In genomic region chr2:9408641-9409151, GRCh38 we compare ENCODE assay signal across 15 cellular contexts. TPM values are rescaled to one million over a fixed set of nuclear protein-coding genes. Genes with fewer than 3 reads are reported as not detected.
DNase-seq lines count a peak whose midpoint lies in the region; TF ChIP-seq lines count a peak whose summit lies in the region.
"Had no signal": no experiment of that assay in that cellular context is flagged by ENCODE, and none has a peak within 500 bp of the region (broad histone marks: within the 10 kb centered on the region; RNA-seq: fewer than 3 reads in every experiment).

No MANE protein-coding gene starts in this region.

- H4K20me1 ChIP-seq in mammary epithelial cell (ENCODE audit: insufficient read depth, low read length) = no peaks in the 10 kb centered on the region

- H2AFZ ChIP-seq in mammary epithelial cell (ENCODE audit: low read depth, low read length) = no peak overlapping the region

- DNase-seq in EH (ENCODE audit: low read depth) (peak; percentile 41), NCI-H82 treated with DMSO at 0.1 percent for 48 hours (lab: John Stamatoyannopoulos, UW; ENCODE audit: unreplicated experiment) (peak; percentile 31), mammary epithelial cell (peak; percentile 87), H7 (no peak), HuH-7.5 (ENCODE audit: low spot score) (no peak), islet precursor cell (no peak)
- no peak for DNase-seq in activated CD4-positive, alpha-beta T cell treated with anti-CD3 and anti-CD28 coated beads, Interleukin-2, amount 10 ng/mL, durations not matched to agents 24 days and 14 days
- DNase-seq: activated CD4-positive, alpha-beta T cell treated with anti-CD3 and anti-CD28 coated beads for 36 hours; CD8-positive, alpha-beta memory T cell; NCI-H774; stimulated activated naive CD8-positive, alpha-beta T cell treated with anti-CD3 and anti-CD28 coated beads, Interleukin-15, amount 100 ng/mL, for 72 hours had no signal

- no peak overlapping the region for H3K4me2 ChIP-seq in mammary epithelial cell (ENCODE audit: insufficient read depth, low read depth, low read length)

- dilution Hi-C loops in mammary epithelial cell (cut with HindIII; ENCODE audit: low sequenced_read_pairs) = no loop called here

- no peaks in the 10 kb centered on the region for H3K27me3 Mint-ChIP-seq in nephron (ENCODE audit: low read depth)
- no peaks in the 10 kb centered on the region for H3K27me3 Mint-ChIP-seq in activated CD4-positive, alpha-beta T cell treated with anti-CD3 and anti-CD28 coated beads, Interleukin-2, amount 10 ng/mL, durations not matched to agents 24 days and 14 days
- H3K27me3 Mint-ChIP-seq: activated CD4-positive, alpha-beta T cell treated with anti-CD3 and anti-CD28 coated beads for 36 hours; stimulated activated naive CD8-positive, alpha-beta T cell treated with anti-CD3 and anti-CD28 coated beads, Interleukin-15, amount 100 ng/mL, for 72 hours had no signal

- in situ Hi-C loops in mammary epithelial cell (cut with MboI; ENCODE audit: low sequenced_read_pairs in 2 of 2) = no loop called here

- CTCF ChIA-PET in mammary epithelial cell (lab: Charles Lee; ENCODE audit: low non-redundant PET) = interaction anchor here (0.6 kb wide), 1 partner anchor 876 kb away, joined by 9 read pairs; no protein-coding TSS in a partner anchor

- H3K36me3 ChIP-seq in mammary epithelial cell (ENCODE audit: insufficient read depth, low read length) = peaks cover 13% of the 10 kb centered on the region
- H3K36me3 ChIP-seq in H7 (replicated peaks; ENCODE audit: control insufficient read depth, insufficient read depth, low read length) = no peaks in the 10 kb centered on the region; the same call in 1 of the 2 replicates

- no peaks in the 10 kb centered on the region for H3K27me3 ChIP-seq in mammary epithelial cell (ENCODE audit: insufficient read depth, low read length)
- no peaks in the 10 kb centered on the region for H3K27me3 ChIP-seq in H7 (ENCODE audit: control insufficient read depth, insufficient read depth, low read length)
- H3K27me3 ChIP-seq: esophagus muscularis mucosa had no signal

- peaks cover 13% of the 10 kb centered on the region for H3K4me1 ChIP-seq in mammary epithelial cell (ENCODE audit: insufficient read depth, low read length)

- H3K4me3 ChIP-seq in mammary epithelial cell (replicated peaks in 1 of 3; ENCODE audit: insufficient read depth in 1 of 3, low read depth in 2 of 3, low read length in 3 of 3) (no peak overlapping the region), H7 (ENCODE audit: insufficient read depth, low read depth, low read length) (no peak overlapping the region)
- H3K4me3 ChIP-seq: esophagus muscularis mucosa, SK-N-MC had no signal

- no TSS peak for BruUV-seq in mammary epithelial cell (replicated peaks; lab: Mats Ljungman, UMichigan)

- peaks cover 43% of the 10 kb centered on the region for H3K36me3 Mint-ChIP-seq in nephron (ENCODE audit: low read depth)
- peaks cover 39% of the 10 kb centered on the region for H3K36me3 Mint-ChIP-seq in activated CD4-positive, alpha-beta T cell treated with anti-CD3 and anti-CD28 coated beads, Interleukin-2, amount 10 ng/mL, durations not matched to agents 24 days and 14 days (ENCODE audit: low read depth)

- intact Hi-C loops in mammary epithelial cell (cut with micrococcal nuclease) = loop anchor here (5.0 kb wide), 1 partner anchor 266 kb away; no protein-coding TSS in a partner anchor
- intact Hi-C loops in activated CD4-positive, alpha-beta T cell treated with anti-CD3 and anti-CD28 coated beads, Interleukin-2, amount 10 ng/mL, durations not matched to agents 24 days and 14 days (cut with micrococcal nuclease) = no loop called here

- no peak overlapping the region for H3K4me3 Mint-ChIP-seq in nephron
- H3K4me3 Mint-ChIP-seq in activated CD4-positive, alpha-beta T cell treated with anti-CD3 and anti-CD28 coated beads, Interleukin-2, amount 10 ng/mL, durations not matched to agents 24 days and 14 days = no peak overlapping the region
- H3K4me3 Mint-ChIP-seq: activated CD4-positive, alpha-beta T cell treated with anti-CD3 and anti-CD28 coated beads for 36 hours; CD8-positive, alpha-beta memory T cell; mesothelial cell of epicardium; stimulated activated naive CD8-positive, alpha-beta T cell treated with anti-CD3 and anti-CD28 coated beads, Interleukin-15, amount 100 ng/mL, for 72 hours had no signal

- peak overlapping the region; percentile 16 for H3K27ac ChIP-seq in mammary epithelial cell (ENCODE audit: insufficient read depth, low read depth, low read length)
- H3K27ac ChIP-seq: SK-N-MC had no signal

- no peaks in the 10 kb centered on the region for H3K9me3 ChIP-seq in mammary epithelial cell (replicated peaks; ENCODE audit: insufficient read depth, low read length)
- H3K9me3 ChIP-seq: esophagus muscularis mucosa had no signal

- 3% methylated on average over 9 of the region's 9 CpGs for WGBS in mammary epithelial cell (ENCODE audit: low coverage, missing lambda C conversion rate)

- H3K4me1 Mint-ChIP-seq in nephron = no peaks in the 10 kb centered on the region
- peaks cover 1% of the 10 kb centered on the region for H3K4me1 Mint-ChIP-seq in activated CD4-positive, alpha-beta T cell treated with anti-CD3 and anti-CD28 coated beads, Interleukin-2, amount 10 ng/mL, durations not matched to agents 24 days and 14 days
- H3K4me1 Mint-ChIP-seq: activated CD4-positive, alpha-beta T cell treated with anti-CD3 and anti-CD28 coated beads for 36 hours had no signal

- H3K79me2 ChIP-seq in mammary epithelial cell (ENCODE audit: insufficient read depth, low read length) = peaks cover 10% of the 10 kb centered on the region

- TF ChIP-seq CTCF in mammary epithelial cell (conservative IDR thresholded peaks at IDR 0.05 in 1 of 2, IDR thresholded peaks at IDR 0.05 in 1 of 2; ENCODE audit: extremely low read depth in 1 of 2, insufficient read depth in 1 of 2, low read depth in 1 of 2, low read length in 2 of 2) = no peak
- TF ChIP-seq CTCF in nephron (IDR thresholded peaks at IDR 0.05; ENCODE audit: unreplicated experiment in 3 of 3) = no peak

- no peaks in the 10 kb centered on the region for H3K9me3 Mint-ChIP-seq in nephron
- H3K9me3 Mint-ChIP-seq in activated CD4-positive, alpha-beta T cell treated with anti-CD3 and anti-CD28 coated beads, Interleukin-2, amount 10 ng/mL, durations not matched to agents 24 days and 14 days = no peaks in the 10 kb centered on the region
- H3K9me3 Mint-ChIP-seq: CD8-positive, alpha-beta memory T cell; mesothelial cell of epicardium; stimulated activated naive CD8-positive, alpha-beta T cell treated with anti-CD3 and anti-CD28 coated beads, Interleukin-15, amount 100 ng/mL, for 72 hours had no signal

- H3K27ac Mint-ChIP-seq in nephron = peak overlapping the region; percentile 7 to 80 (median 32)
- H3K27ac Mint-ChIP-seq in activated CD4-positive, alpha-beta T cell treated with anti-CD3 and anti-CD28 coated beads, Interleukin-2, amount 10 ng/mL, durations not matched to agents 24 days and 14 days = no peak overlapping the region
- H3K27ac Mint-ChIP-seq: activated CD4-positive, alpha-beta T cell treated with anti-CD3 and anti-CD28 coated beads for 36 hours; mesothelial cell of epicardium; stimulated activated naive CD8-positive, alpha-beta T cell treated with anti-CD3 and anti-CD28 coated beads, Interleukin-15, amount 100 ng/mL, for 72 hours had no signal

- H3K9ac ChIP-seq in mammary epithelial cell (ENCODE audit: insufficient read depth, low read length) = no peak overlapping the region

RNA-seq across cellular contexts. Expression of gene ITGB1BP1, which starts 14.6 kb away (rescaled TPM):
- total RNA-seq in mammary epithelial cell = 100 to 1,000 TPM in 1 of 2 donors, 10 to 100 TPM in 1; 20.3 to 155 TPM
- 58.1 TPM for polyA plus RNA-seq in mammary epithelial cell
- 37.6 TPM for polyA minus RNA-seq in mammary epithelial cell
- 121 and 131 TPM in 2 replicates for total RNA-seq in activated CD4-positive, alpha-beta T cell treated with anti-CD3 and anti-CD28 coated beads, Interleukin-2, amount 10 ng/mL, durations not matched to agents 24 days and 14 days
- total RNA-seq in H7 (2014; rRNA removed; shearing (Covaris generic)) = 12.7 and 13.8 TPM in 2 replicates

RNA-seq across cellular contexts. Expression of gene CPSF3, which starts 14.8 kb away (rescaled TPM):
- total RNA-seq in mammary epithelial cell = 10 to 100 TPM; 38.8 to 40.7 TPM
- polyA plus RNA-seq in mammary epithelial cell = 31.9 TPM
- 51.6 TPM for polyA minus RNA-seq in mammary epithelial cell
- 81.4 TPM in 2 replicates for total RNA-seq in activated CD4-positive, alpha-beta T cell treated with anti-CD3 and anti-CD28 coated beads, Interleukin-2, amount 10 ng/mL, durations not matched to agents 24 days and 14 days
- 102 and 113 TPM in 2 replicates for total RNA-seq in H7 (2014; rRNA removed; shearing (Covaris generic))

Comparison
In these comparisons a context has a peak if more than half of its experiments do, and no peak if none do; other contexts are left out.
1. DNase-seq: peak in EH (single experiment), NCI-H82 treated with DMSO at 0.1 percent for 48 hours (single experiment) and mammary epithelial cell (single experiment); none in activated CD4-positive, alpha-beta T cell treated with anti-CD3 and anti-CD28 coated beads, Interleukin-2, amount 10 ng/mL, durations not matched to agents 24 days and 14 days (single experiment), H7 (single experiment), HuH-7.5 (single experiment) and islet precursor cell (single experiment).